ENCODE assay signal across 1 cellular context in genomic region chr6:114011486-114011885, GRCh38.
TF ChIP-seq lines count a peak whose summit lies in the region.

No MANE protein-coding gene starts in this region.

TF ChIP-seq in HEK293, 187 proteins besides CTCF, POLR2A, EP300 and RAD21:
- peak; percentile 56; the same call in 1 of the 2 replicates for TF ChIP-seq TCF7L2 (IDR thresholded peaks at IDR 0.05; ENCODE audit: borderline replicate concordance, low read depth, low read length)
- peak; percentile 64; the same call in 1 of the 2 replicates for TF ChIP-seq TRIM28 (IDR thresholded peaks at IDR 0.05; ENCODE audit: borderline replicate concordance, low read length)
